In the genomic region with DNA sequence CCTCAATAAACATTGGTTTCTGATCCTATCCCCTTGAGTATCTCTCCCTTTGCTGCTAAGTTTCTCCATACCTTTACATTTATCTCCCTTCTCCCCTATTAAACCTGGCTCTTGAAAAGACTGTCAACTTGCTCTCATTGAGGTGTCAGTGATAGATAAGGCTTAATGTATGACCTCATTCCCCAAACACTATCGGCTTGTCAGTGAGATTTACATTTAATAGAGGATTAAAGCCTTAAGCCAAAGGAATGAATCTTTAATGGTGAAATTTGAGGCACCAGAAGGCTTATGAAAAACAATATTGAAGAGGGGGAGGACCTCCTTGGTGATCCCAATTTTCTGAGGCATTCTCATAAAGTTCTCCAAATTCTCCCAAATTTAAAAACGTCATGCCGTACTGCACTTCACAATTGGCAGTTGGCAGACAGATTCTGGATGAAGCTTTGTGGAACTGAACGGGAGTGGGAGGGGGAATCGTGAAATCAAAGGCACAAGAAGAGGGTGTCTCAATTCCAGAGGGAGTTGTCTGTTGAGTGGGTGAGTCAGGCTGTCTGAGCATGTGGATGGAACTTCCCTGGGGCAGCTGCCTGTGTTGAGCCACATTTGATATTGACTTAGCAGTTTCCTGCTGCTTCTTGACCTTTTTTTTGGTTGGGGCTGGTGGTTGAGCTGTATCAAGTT, we compare ENCODE assay signal across 19 cellular contexts.
DNase-seq lines count a peak whose midpoint lies in the region; ATAC-seq and TF ChIP-seq lines count a peak whose summit lies in the region.
"Had no signal": no experiment of that assay in that cellular context is flagged by ENCODE, and none has a peak within 500 bp of the region (broad histone marks: within the 10 kb centered on the region; RNA-seq: fewer than 3 reads in every experiment).

No MANE protein-coding gene starts in this region.

- H3K4me1 ChIP-seq in endodermal cell (ENCODE audit: control insufficient read depth, insufficient read depth, low read length) (no peaks in the 10 kb centered on the region), smooth muscle cell (ENCODE audit: low read depth) (peaks cover 5% of the 10 kb centered on the region), gastrocnemius medialis (no peaks in the 10 kb centered on the region)
- H3K4me1 ChIP-seq: lower lobe of right lung, SJCRH30 had no signal

- H3K79me2 ChIP-seq in smooth muscle cell (ENCODE audit: low read depth): no peaks in the 10 kb centered on the region

- no peak for TF ChIP-seq CTCF in endodermal cell (conservative IDR thresholded peaks at IDR 0.05)
- no peak for TF ChIP-seq CTCF in smooth muscle cell (IDR thresholded peaks at IDR 0.05; ENCODE audit: borderline replicate concordance, insufficient read depth, poor library complexity, severe bottlenecking)
- no peak for TF ChIP-seq CTCF in gastrocnemius medialis (IDR thresholded peaks at IDR 0.05 in 4 of 5, conservative IDR thresholded peaks at IDR 0.05 in 1 of 5)
- TF ChIP-seq CTCF in progenitor cell of endocrine pancreas (IDR thresholded peaks at IDR 0.05; ENCODE audit: unreplicated experiment): no peak

- H2AFZ ChIP-seq in smooth muscle cell (ENCODE audit: low read depth): no peak overlapping the region

- H4K20me1 ChIP-seq in smooth muscle cell (ENCODE audit: low read depth): no peaks in the 10 kb centered on the region

- H3K9me3 ChIP-seq in endodermal cell (ENCODE audit: control insufficient read depth, low read length) (no peaks in the 10 kb centered on the region), smooth muscle cell (replicated peaks; ENCODE audit: low read depth) (no peaks in the 10 kb centered on the region), gastrocnemius medialis (no peaks in the 10 kb centered on the region)
- H3K9me3 ChIP-seq: lower lobe of right lung, SJCRH30 had no signal

- in situ Hi-C loops in gastrocnemius medialis (cut with MboI; ENCODE audit: low sequenced_read_pairs in 4 of 4): loop anchor here in 2 of 4 donors (25.0 kb wide), 2 partner anchors 605 to 730 kb away; a partner anchor contains a TSS

- peaks cover 8% of the 10 kb centered on the region for H3K9me3 Mint-ChIP-seq in endodermal cell
- no peaks in the 10 kb centered on the region for H3K9me3 Mint-ChIP-seq in progenitor cell of endocrine pancreas (ENCODE audit: low read depth)
- H3K9me3 Mint-ChIP-seq: activated CD4-positive, alpha-beta T cell treated with anti-CD3 and anti-CD28 coated beads, Interleukin-2, amount 10 ng/mL, durations not matched to agents 24 days and 14 days; activated naive CD8-positive, alpha-beta T cell treated with anti-CD3 and anti-CD28 coated beads, Interleukin-2, amount 10 ng/mL, durations not matched to agents 7 days and 5 days; CD8-positive, alpha-beta T cell; natural killer cell treated with Interleukin-12 subunit alpha and Interleukin-12 subunit beta and Interleukin-15 and Interleukin-18, amount 100 ng/mL, for 72 hours had no signal

- H3K4me2 ChIP-seq in smooth muscle cell: peak overlapping the region; percentile 40

- H3K27ac ChIP-seq in endodermal cell (ENCODE audit: low read depth, low read length) (peak overlapping the region; percentile 39), smooth muscle cell (ENCODE audit: low read depth) (peak overlapping the region; percentile 72), gastrocnemius medialis (no peak overlapping the region)
- H3K27ac ChIP-seq: lower lobe of right lung, SJCRH30 had no signal

- intact Hi-C loops in gastrocnemius medialis (cut with DNase I; ENCODE audit: low total_unique reads): no loop called here

- H3K36me3 Mint-ChIP-seq in endodermal cell (ENCODE audit: low read depth) (no peaks in the 10 kb centered on the region), progenitor cell of endocrine pancreas (ENCODE audit: insufficient read depth) (no peaks in the 10 kb centered on the region)
- H3K36me3 Mint-ChIP-seq: activated naive CD8-positive, alpha-beta T cell treated with anti-CD3 and anti-CD28 coated beads, Interleukin-2, amount 10 ng/mL, durations not matched to agents 7 days and 5 days; CD8-positive, alpha-beta T cell; natural killer cell treated with Interleukin-12 subunit alpha and Interleukin-12 subunit beta and Interleukin-15 and Interleukin-18, amount 100 ng/mL, for 72 hours had no signal

- ATAC-seq in gastrocnemius medialis (no peak), GM21717 (IDR thresholded peaks at IDR 0.05; ENCODE audit: unreplicated experiment) (no peak)
- ATAC-seq: CD8-positive, alpha-beta T cell; lower lobe of right lung; natural killer cell treated with Interleukin-12 subunit alpha and Interleukin-12 subunit beta and Interleukin-15 and Interleukin-18, amount 100 ng/mL, for 72 hours had no signal

- H3K9ac ChIP-seq in endodermal cell (ENCODE audit: extremely low read depth, low read length, poor library complexity, severe bottlenecking): peak overlapping the region; percentile 66
- H3K9ac ChIP-seq in smooth muscle cell (ENCODE audit: low read depth): peak overlapping the region; percentile 48

- no peak overlapping the region for H3K4me3 ChIP-seq in endodermal cell (ENCODE audit: low read length)
- H3K4me3 ChIP-seq in smooth muscle cell: no peak overlapping the region
- H3K4me3 ChIP-seq in gastrocnemius medialis: no peak overlapping the region
- H3K4me3 ChIP-seq: lower lobe of right lung, SJCRH30 had no signal

- WGBS in endodermal cell (ENCODE audit: insufficient coverage in 1 of 2, insufficient read length in 1 of 2), 2 experiments: 31 to 44% methylated on average over 5 of the region's 5 CpGs
- 10% methylated on average over 5 of the region's 5 CpGs for WGBS in smooth muscle cell (ENCODE audit: low lambda C conversion rate)

- H3K4me1 Mint-ChIP-seq in endodermal cell (peaks cover 30% of the 10 kb centered on the region), progenitor cell of endocrine pancreas (ENCODE audit: low read depth) (peaks cover 7% of the 10 kb centered on the region)
- H3K4me1 Mint-ChIP-seq: activated naive CD8-positive, alpha-beta T cell treated with anti-CD3 and anti-CD28 coated beads, Interleukin-2, amount 10 ng/mL, durations not matched to agents 7 days and 5 days had no signal

- H3K27ac Mint-ChIP-seq in endodermal cell (peak overlapping the region; percentile 44), progenitor cell of endocrine pancreas (no peak overlapping the region)
- H3K27ac Mint-ChIP-seq: activated CD4-positive, alpha-beta T cell treated with anti-CD3 and anti-CD28 coated beads, Interleukin-2, amount 10 ng/mL, durations not matched to agents 24 days and 14 days; activated naive CD8-positive, alpha-beta T cell treated with anti-CD3 and anti-CD28 coated beads, Interleukin-2, amount 10 ng/mL, durations not matched to agents 7 days and 5 days; CD8-positive, alpha-beta T cell; natural killer cell treated with Interleukin-12 subunit alpha and Interleukin-12 subunit beta and Interleukin-15 and Interleukin-18, amount 100 ng/mL, for 72 hours had no signal

- DNase-seq in NCI-H1417 (lab: John Stamatoyannopoulos, UW) (peak; percentile 12 to 72 (median 30)), NCI-H1417 treated with DMSO at 0.1 percent for 48 hours (lab: John Stamatoyannopoulos, UW) (no peak), NCI-H345 treated with DMSO at 0.1 percent for 48 hours (lab: John Stamatoyannopoulos, UW; ENCODE audit: unreplicated experiment) (peak; percentile 85), endodermal cell (peak; percentile 70), smooth muscle cell (lab: John Stamatoyannopoulos, UW; ENCODE audit: unreplicated experiment) (no peak), gastrocnemius medialis (no peak), progenitor cell of endocrine pancreas (ENCODE audit: low spot score, unreplicated experiment) (no peak)
- DNase-seq: activated CD4-positive, alpha-beta T cell treated with anti-CD3 and anti-CD28 coated beads, Interleukin-2, amount 10 ng/mL, durations not matched to agents 24 days and 14 days; activated naive CD8-positive, alpha-beta T cell treated with anti-CD3 and anti-CD28 coated beads, Interleukin-2, amount 10 ng/mL, durations not matched to agents 7 days and 5 days; activated T-cell treated with anti-CD3 and anti-CD28 coated beads, Interleukin-2, amount 50 U/mL, for 1 hour; CD8-positive, alpha-beta T cell; effector memory CD4-positive, alpha-beta T cell; H7; lower lobe of right lung; NK-92 treated with Interleukin-12 subunit alpha and Interleukin-12 subunit beta, amount 100 ng/mL, for 24 hours; stimulated activated CD4-positive, alpha-beta T cell treated with anti-CD3 and anti-CD28 coated beads, Interleukin-15, amount 100 ng/mL, for 24 hours had no signal

- H3K27me3 ChIP-seq in endodermal cell (ENCODE audit: control insufficient read depth, insufficient read depth, low read length, poor library complexity, severe bottlenecking) (no peaks in the 10 kb centered on the region), smooth muscle cell (ENCODE audit: low read depth) (no peaks in the 10 kb centered on the region), gastrocnemius medialis (no peaks in the 10 kb centered on the region)
- H3K27me3 ChIP-seq: SJCRH30 had no signal

- H3F3A ChIP-seq in smooth muscle cell (ENCODE audit: low read depth): no peaks in the 10 kb centered on the region

- no peak for TF ChIP-seq POLR2A in gastrocnemius medialis (IDR thresholded peaks at IDR 0.05)

- H3K27me3 Mint-ChIP-seq in endodermal cell (ENCODE audit: insufficient read depth) (peaks cover 50% of the 10 kb centered on the region), progenitor cell of endocrine pancreas (no peaks in the 10 kb centered on the region)

- peak overlapping the region; percentile 8 for H3K4me3 Mint-ChIP-seq in endodermal cell
- H3K4me3 Mint-ChIP-seq in progenitor cell of endocrine pancreas (ENCODE audit: low read depth): no peak overlapping the region
- H3K4me3 Mint-ChIP-seq: activated CD4-positive, alpha-beta T cell treated with anti-CD3 and anti-CD28 coated beads, Interleukin-2, amount 10 ng/mL, durations not matched to agents 24 days and 14 days; activated naive CD8-positive, alpha-beta T cell treated with anti-CD3 and anti-CD28 coated beads, Interleukin-2, amount 10 ng/mL, durations not matched to agents 7 days and 5 days; CD8-positive, alpha-beta T cell; natural killer cell treated with Interleukin-12 subunit alpha and Interleukin-12 subunit beta and Interleukin-15 and Interleukin-18, amount 100 ng/mL, for 72 hours had no signal

- H3K36me3 ChIP-seq in endodermal cell (ENCODE audit: control insufficient read depth, insufficient read depth, low read length): no peaks in the 10 kb centered on the region
- H3K36me3 ChIP-seq in smooth muscle cell (ENCODE audit: low read depth): no peaks in the 10 kb centered on the region
- H3K36me3 ChIP-seq in gastrocnemius medialis: no peaks in the 10 kb centered on the region
- H3K36me3 ChIP-seq: lower lobe of right lung, SJCRH30 had no signal

Comparison
In these comparisons a context has a peak if more than half of its experiments do, and no peak if none do; other contexts are left out.
1. DNase-seq: peak in NCI-H1417 (3 of 3), NCI-H345 treated with DMSO at 0.1 percent for 48 hours (single experiment) and endodermal cell (single experiment); none in NCI-H1417 treated with DMSO at 0.1 percent for 48 hours (single experiment), smooth muscle cell (single experiment), gastrocnemius medialis (0 of 2) and progenitor cell of endocrine pancreas (single experiment).
2. H3K27ac ChIP-seq: peak in endodermal cell (single experiment) and smooth muscle cell (single experiment); none in gastrocnemius medialis (0 of 4).